In genomic region chr4:40205259-40206198, GRCh38 we compare ENCODE assay signal across 9 cellular contexts. TPM values are rescaled to one million over a fixed set of nuclear protein-coding genes. Genes with fewer than 3 reads are reported as not detected.
DNase-seq lines count a peak whose midpoint lies in the region; ATAC-seq, FAIRE-seq and TF ChIP-seq lines count a peak whose summit lies in the region.
"Had no signal": no experiment of that assay in that cellular context is flagged by ENCODE, and none has a peak within 500 bp of the region (broad histone marks: within the 10 kb centered on the region; RNA-seq: fewer than 3 reads in every experiment).

No MANE protein-coding gene starts in this region.

- H3K27ac ChIP-seq in Karpas-422 (ENCODE audit: low read length) (peak overlapping the region; percentile 98), K562 (ENCODE audit: extremely low read depth, low read depth, low read length) (peak overlapping the region; percentile 97), transverse colon (peak overlapping the region; percentile 59 to 82 (median 62)), esophagus muscularis mucosa (replicated peaks in 1 of 4) (no peak overlapping the region)

- H2AFZ ChIP-seq in Karpas-422 (ENCODE audit: low read length) (no peak overlapping the region), K562 (ENCODE audit: low read depth, low read length) (peak overlapping the region; percentile 66)

- CTCF ChIA-PET in K562 (lab: Yijun Ruan, JAX; ENCODE audit: low intra/inter-chr PET ratio), result no interaction called here

- H3K9ac ChIP-seq in Karpas-422 (ENCODE audit: low read length), result peak overlapping the region; percentile 54
- H3K9ac ChIP-seq in K562 (ENCODE audit: insufficient read depth in 1 of 2, low read depth in 2 of 2, low read length in 2 of 2), result peak overlapping the region; percentile 82 to 91; a peak in 3 of 4 replicates

- H3K4me2 ChIP-seq in Karpas-422 (ENCODE audit: low read depth, low read length, poor library complexity, severe bottlenecking) (peak overlapping the region; percentile 98), K562 (ENCODE audit: insufficient read depth, low read length) (peak overlapping the region; percentile 92)

- TF ChIP-seq EP300 in K562 (IDR thresholded peaks at IDR 0.05; ENCODE audit: low read length), result peak; percentile 92
- TF ChIP-seq EP300 in transverse colon (IDR thresholded peaks at IDR 0.05; ENCODE audit: low read depth), result no peak
- no peak for TF ChIP-seq EP300 in esophagus muscularis mucosa (IDR thresholded peaks at IDR 0.05)

- H3K27me3 ChIP-seq in Karpas-422 (ENCODE audit: low read length) (no peaks in the 10 kb centered on the region), K562 (ENCODE audit: control insufficient read depth in 2 of 2, insufficient read depth in 2 of 2, low read length in 2 of 2) (no peaks in the 10 kb centered on the region), transverse colon (peaks cover 7% of the 10 kb centered on the region), esophagus muscularis mucosa (no peaks in the 10 kb centered on the region)

- H3K9me2 ChIP-seq in Karpas-422 (replicated peaks; ENCODE audit: insufficient read depth, low read length), result no peaks in the 10 kb centered on the region

- peak; percentile 57 for ATAC-seq in GM18505 (IDR thresholded peaks at IDR 0.05; ENCODE audit: unreplicated experiment)
- ATAC-seq in GM21717 (IDR thresholded peaks at IDR 0.05; ENCODE audit: unreplicated experiment), result peak; percentile 51
- ATAC-seq in K562, result peak; percentile 34

- H3K4me3 ChIP-seq in Karpas-422 (ENCODE audit: low read length) (peak overlapping the region; percentile 37; the same call in 1 of the 2 replicates), K562 (peak overlapping the region; percentile 46), transverse colon (peak overlapping the region in 1 of 4 donors; percentile 16), esophagus muscularis mucosa (no peak overlapping the region)

- in situ Hi-C loops in K562 (cut with MboI) (no loop called here), transverse colon (cut with MboI; ENCODE audit: low pct_ligation_motif_present in 1 of 4, low pct_unique_long_range_greater_than_20kb in 1 of 4, low sequenced_read_pairs in 3 of 4) (no loop called here)

- DNase-seq in Karpas-422, result peak; percentile 71
- DNase-seq in K562 (ENCODE audit: extremely low read depth in 1 of 4, low spot score in 3 of 4), result peak; percentile 43 to 85 (median 54)
- DNase-seq in transverse colon, result peak; percentile 38
- no peak for DNase-seq in NCI-H1092 (lab: John Stamatoyannopoulos, UW)
- DNase-seq in cerebellar nuclear complex (lab: John Stamatoyannopoulos, UW), result no peak
- no peak for DNase-seq in esophagus muscularis mucosa (ENCODE audit: extremely low spot score)

- WGBS in K562 (ENCODE audit: insufficient coverage, low coverage, missing lambda C conversion rate), result 0% methylated on average over 6 of the region's 6 CpGs
- 61 to 85% methylated on average over 5 to 6 of the region's 6 CpGs for WGBS in transverse colon (ENCODE audit: low coverage in 1 of 2), 2 donors
- 69% methylated on average over 6 of the region's 6 CpGs for WGBS in esophagus muscularis mucosa

- intact Hi-C loops in K562 (cut with micrococcal nuclease) (loop anchor here (2.0 kb wide), 1 partner anchor 103 kb away; no protein-coding TSS in a partner anchor), transverse colon (cut with DNase I; ENCODE audit: low total_unique reads) (no loop called here), esophagus muscularis mucosa (cut with DNase I) (no loop called here)

- POLR2A ChIA-PET in K562 (lab: Yijun Ruan, JAX), result interaction anchor here (0.7 to 1.2 kb wide), 4 partner anchors 11 to 33 kb away, joined by 3 to 4 read pairs (median 4); no protein-coding TSS in a partner anchor

- TF ChIP-seq POLR2A in GM18505 (IDR thresholded peaks at IDR 0.05; ENCODE audit: borderline replicate concordance, extremely low read depth, insufficient read depth, insufficient read length) (peak; percentile 67), K562 (conservative IDR thresholded peaks at IDR 0.05) (peak; percentile 63), transverse colon (IDR thresholded peaks at IDR 0.05) (peak; percentile 17), esophagus muscularis mucosa (IDR thresholded peaks at IDR 0.05; ENCODE audit: low read depth) (no peak)

- no peak for TF ChIP-seq RAD21 in K562 (CRISPR knock-in tag; conservative IDR thresholded peaks at IDR 0.05 in 1 of 2, IDR thresholded peaks at IDR 0.05 in 1 of 2)

- H4K20me1 ChIP-seq in Karpas-422 (ENCODE audit: insufficient read depth, low read depth, low read length) (no peaks in the 10 kb centered on the region; the same call in 1 of the 2 replicates), K562 (replicated peaks; ENCODE audit: control insufficient read depth, insufficient read depth, low read length) (no peaks in the 10 kb centered on the region)

- BruUV-seq in K562 (replicated peaks; lab: Mats Ljungman, UMichigan), result TSS peak; percentile 50

- H3K9me1 ChIP-seq in K562 (ENCODE audit: control insufficient read depth, insufficient read depth, low read length), result no peaks in the 10 kb centered on the region

- H3K4me1 ChIP-seq in Karpas-422 (ENCODE audit: low read length) (peaks cover 98% of the 10 kb centered on the region), K562 (replicated peaks in 1 of 2; ENCODE audit: control insufficient read depth in 2 of 2, insufficient read depth in 2 of 2, low read length in 2 of 2) (peaks cover 26 to 32% of the 10 kb centered on the region in 2 experiments; a peak in 4 of 5 replicates), transverse colon (peaks cover 0 to 4% (median 1%) of the 10 kb centered on the region in 4 donors), esophagus muscularis mucosa (no peaks in the 10 kb centered on the region)

- peak; percentile 90 for FAIRE-seq in K562 (lab: Jason Lieb, UNC)

- peaks cover 8% of the 10 kb centered on the region; the same call in 1 of the 2 replicates for H3K36me3 ChIP-seq in Karpas-422 (ENCODE audit: insufficient read depth, low read length)
- peaks cover 12% of the 10 kb centered on the region; the same call in 2 of the 3 replicates for H3K36me3 ChIP-seq in K562 (ENCODE audit: control insufficient read depth, insufficient read depth, low read length)
- no peaks in the 10 kb centered on the region for H3K36me3 ChIP-seq in transverse colon
- H3K36me3 ChIP-seq in esophagus muscularis mucosa, result no peaks in the 10 kb centered on the region

- no peaks in the 10 kb centered on the region for H3K9me3 ChIP-seq in Karpas-422 (ENCODE audit: low read length)
- no peaks in the 10 kb centered on the region for H3K9me3 ChIP-seq in K562 (replicated peaks; ENCODE audit: control insufficient read depth, insufficient read depth, low read depth, low read length)
- H3K9me3 ChIP-seq in transverse colon, result no peaks in the 10 kb centered on the region
- H3K9me3 ChIP-seq in esophagus muscularis mucosa, result no peaks in the 10 kb centered on the region

- H3K79me2 ChIP-seq in Karpas-422 (ENCODE audit: low read length) (peaks cover 98% of the 10 kb centered on the region), K562 (ENCODE audit: control insufficient read depth, insufficient read depth, low read length) (peaks cover 98% of the 10 kb centered on the region)

- TF ChIP-seq CTCF in K562 (IDR thresholded peaks at IDR 0.05 in 2 of 3, conservative IDR thresholded peaks at IDR 0.05 in 1 of 3; ENCODE audit: insufficient read depth in 2 of 3, low read depth in 1 of 3, low read length in 3 of 3) (no peak), transverse colon (IDR thresholded peaks at IDR 0.05) (no peak), esophagus muscularis mucosa (IDR thresholded peaks at IDR 0.05) (no peak)

TF ChIP-seq in K562, 482 proteins besides CTCF, POLR2A, EP300 and RAD21 (continues in another document):
- TF ChIP-seq SMAD4 (CRISPR knock-in tag; conservative IDR thresholded peaks at IDR 0.05) (peak; percentile 83), NCOA6 (IDR thresholded peaks at IDR 0.05) (no peak), SRSF3 (IDR thresholded peaks at IDR 0.05; ENCODE audit: insufficient read depth, low read length) (no peak), U2AF1 (optimal IDR thresholded peaks at IDR 0.05; ENCODE audit: low read depth, low read length) (no peak), ZNF224 (CRISPR knock-in tag; IDR thresholded peaks at IDR 0.05) (no peak), ZNF175 (CRISPR knock-in tag; IDR thresholded peaks at IDR 0.05; ENCODE audit: low read depth) (peak; percentile 75), ZNF324 (CRISPR knock-in tag; IDR thresholded peaks at IDR 0.05) (no peak), ZKSCAN3 (CRISPR knock-in tag; IDR thresholded peaks at IDR 0.05) (no peak), CHD4 (IDR thresholded peaks at IDR 0.05; ENCODE audit: insufficient read depth, insufficient replicate concordance, low read depth, low read length, poor library complexity, severe bottlenecking) (no peak)
- TF ChIP-seq, protein P1, sequence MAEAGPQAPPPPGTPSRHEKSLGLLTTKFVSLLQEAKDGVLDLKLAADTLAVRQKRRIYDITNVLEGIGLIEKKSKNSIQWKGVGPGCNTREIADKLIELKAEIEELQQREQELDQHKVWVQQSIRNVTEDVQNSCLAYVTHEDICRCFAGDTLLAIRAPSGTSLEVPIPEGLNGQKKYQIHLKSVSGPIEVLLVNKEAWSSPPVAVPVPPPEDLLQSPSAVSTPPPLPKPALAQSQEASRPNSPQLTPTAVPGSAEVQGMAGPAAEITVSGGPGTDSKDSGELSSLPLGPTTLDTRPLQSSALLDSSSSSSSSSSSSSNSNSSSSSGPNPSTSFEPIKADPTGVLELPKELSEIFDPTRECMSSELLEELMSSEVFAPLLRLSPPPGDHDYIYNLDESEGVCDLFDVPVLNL (CRISPR knock-in tag; IDR thresholded peaks at IDR 0.05; ENCODE audit: low read depth), result no peak

RNA-seq across cellular contexts. Expression of gene RHOH, which starts 8.7 kb away (rescaled TPM):
- total RNA-seq in Karpas-422 (2014; rRNA removed; shearing (Covaris generic); ENCODE audit: low replicate concordance), result 39.5 and 68.4 TPM in 2 replicates
- 11.2 and 13.2 TPM in 2 replicates for total RNA-seq in K562 (2011; cell fraction: chromatin; rRNA removed; ENCODE audit: low replicate concordance)
- total RNA-seq in K562 (2011; cell fraction: nucleolus; rRNA removed), result 5.3 and 7.5 TPM in 2 replicates
- 13.0 and 13.2 TPM in 2 replicates for total RNA-seq in K562 (2011; cell fraction: nucleoplasm; rRNA removed)
- total RNA-seq in K562 (2014; rRNA removed), result 15.8 and 20.3 TPM in 2 replicates
- total RNA-seq in K562 (2014; rRNA removed; fragmentation: Illumina TruSeq; extraction: Trizol), result 18.1 and 19.0 TPM in 2 replicates
- 17.3 and 17.4 TPM in 2 replicates for total RNA-seq in K562 (2015; rRNA removed; fragmentation: Illumina TruSeq; extraction: Trizol)
- 24.0 and 26.3 TPM in 2 replicates for total RNA-seq in K562 (2021)
- polyA plus RNA-seq in K562 (2011; rRNA removed), result 1.4 and 14.3 TPM in 2 replicates
- polyA plus RNA-seq in K562 (2011; cell fraction: cytosol; rRNA removed), result 1.2 and 10.9 TPM in 2 replicates
- polyA plus RNA-seq in K562 (2011; cell fraction: nucleus; rRNA removed), result 1.3 and 6.8 TPM in 2 replicates
- 25.9 and 68.3 TPM in 2 replicates for polyA plus RNA-seq in K562 (2012)
- polyA plus RNA-seq in K562 (2014; fragmentation: Illumina TruSeq; extraction: Trizol), result 25.5 and 26.7 TPM in 2 replicates
- polyA plus RNA-seq in K562 (2014; fragmentation: Nextera tagmentation; extraction: Ambion mirVana), result 10 to 100 TPM; 27.2 to 37.7 TPM
- polyA plus RNA-seq in K562 (2014; rRNA removed), result 23.2 and 32.5 TPM in 2 replicates
- polyA minus RNA-seq in K562 (2011; rRNA and poly(A)+ RNA removed), result 1.8 and 13.2 TPM in 2 replicates
- 0.91 and 4.9 TPM in 2 replicates for polyA minus RNA-seq in K562 (2011; cell fraction: cytosol; rRNA and poly(A)+ RNA removed)
- polyA minus RNA-seq in K562 (2011; cell fraction: nucleus; rRNA and poly(A)+ RNA removed), result 0.89 and 6.3 TPM in 2 replicates
- 10 to 100 TPM in 1 of 4 donors, 1 to 10 TPM in 2, not detected in 1; 4.1 to 10.3 (median 4.1) TPM for total RNA-seq in transverse colon
- 1 to 10 TPM in 3 of 4 donors, under 1 TPM in 1; 0.13 to 3.6 (median 2.7) TPM for total RNA-seq in esophagus muscularis mucosa
- total RNA-seq: M059J had no signal

Comparison
In these comparisons a context has a peak if more than half of its experiments do, and no peak if none do; other contexts are left out.
1. DNase-seq: peak in Karpas-422 (single experiment), K562 (4 of 4) and transverse colon (single experiment); none in NCI-H1092 (single experiment), cerebellar nuclear complex (0 of 2) and esophagus muscularis mucosa (single experiment).
2. H3K27ac ChIP-seq: peak in Karpas-422 (single experiment), K562 (single experiment) and transverse colon (4 of 4); none in esophagus muscularis mucosa (0 of 4).
3. H3K4me3 ChIP-seq: peak in Karpas-422 (single experiment) and K562 (single experiment); none in esophagus muscularis mucosa (0 of 4).
4. Peak in every context shown above with its lines, with median percentiles within 50 percentile points of each other: ATAC-seq.